Comparison of ENCODE assay signal across 8 cellular contexts in genomic region chr2:21256006-21256405, GRCh38.
A peak's percentile ranks its signal among the peaks of the same experiment; 100 is the strongest.
DNase-seq lines count a peak whose midpoint lies in the region; ATAC-seq and TF ChIP-seq lines count a peak whose summit lies in the region.

No MANE protein-coding gene starts in this region.

- no peaks in the 10 kb centered on the region for H3K4me1 ChIP-seq in body of pancreas
- no peaks in the 10 kb centered on the region for H3K4me1 ChIP-seq in CD4-positive, alpha-beta memory T cell (ENCODE audit: insufficient read depth, low read length)

- H3K27ac ChIP-seq in body of pancreas, result no peak overlapping the region
- H3K27ac ChIP-seq in CD4-positive, alpha-beta memory T cell (ENCODE audit: low read depth, low read length), result no peak overlapping the region

- no peaks in the 10 kb centered on the region for H3K27me3 Mint-ChIP-seq in CD4-positive, alpha-beta memory T cell

- no peaks in the 10 kb centered on the region for H3K4me1 Mint-ChIP-seq in CD4-positive, alpha-beta memory T cell

- no peak for TF ChIP-seq POLR2A in body of pancreas (IDR thresholded peaks at IDR 0.05)

- POLR2A ChIA-PET in CD4-positive, alpha-beta memory T cell (lab: Charles Lee; ENCODE audit: partially characterized antibody), result no interaction called here

- intact Hi-C loops in body of pancreas (cut with DNase I), result no loop called here
- intact Hi-C loops in CD4-positive, alpha-beta memory T cell (cut with micrococcal nuclease), result no loop called here

- in situ Hi-C loops in ACHN (cut with HindIII; ENCODE audit: low pct_ligation_motif_present, low pct_unique_long_range_greater_than_20kb, low sequenced_read_pairs), result no loop called here

- no peaks in the 10 kb centered on the region for H3K36me3 Mint-ChIP-seq in CD4-positive, alpha-beta memory T cell

- no peak overlapping the region for H3K4me3 Mint-ChIP-seq in CD4-positive, alpha-beta memory T cell

- no peak overlapping the region for H3K4me3 ChIP-seq in body of pancreas
- no peak overlapping the region for H3K4me3 ChIP-seq in CD4-positive, alpha-beta memory T cell (ENCODE audit: low read length in 2 of 2)

- ATAC-seq in body of pancreas, result peak; percentile 24

- H3K27ac Mint-ChIP-seq in CD4-positive, alpha-beta memory T cell, result no peak overlapping the region

- peaks cover 0 to 1% (median 0%) of the 10 kb centered on the region in 8 donors for H3K9me3 Mint-ChIP-seq in CD4-positive, alpha-beta memory T cell

- H3K9me3 ChIP-seq in body of pancreas, result no peaks in the 10 kb centered on the region
- H3K9me3 ChIP-seq in CD4-positive, alpha-beta memory T cell (ENCODE audit: control insufficient read depth in 1 of 2, low read length in 2 of 2), result no peaks in the 10 kb centered on the region

- no peaks in the 10 kb centered on the region for H3K36me3 ChIP-seq in body of pancreas (replicated peaks in 1 of 2; ENCODE audit: insufficient read depth in 1 of 2, low read depth in 2 of 2)
- H3K36me3 ChIP-seq in CD4-positive, alpha-beta memory T cell (ENCODE audit: insufficient read depth, low read length), result no peaks in the 10 kb centered on the region

- H3K27me3 ChIP-seq in body of pancreas, result no peaks in the 10 kb centered on the region
- no peaks in the 10 kb centered on the region for H3K27me3 ChIP-seq in CD4-positive, alpha-beta memory T cell (ENCODE audit: insufficient read depth, low read length)

- 44 to 60% methylated on average over 5 of the region's 5 CpGs for whole genome bisulfite sequencing in body of pancreas, 2 donors

- peak; percentile 5 to 43 for DNase-seq in NCI-H526 (lab: John Stamatoyannopoulos, UW)
- no peak for DNase-seq in NCI-H526 treated with DMSO at 0.1 percent for 48 hours (lab: John Stamatoyannopoulos, UW)
- peak; percentile 28 to 49 for DNase-seq in Kasumi-1 (lab: John Stamatoyannopoulos, UW)
- peak in 2 of 4 donors; percentile 13 to 73 for DNase-seq in body of pancreas
- DNase-seq in medulla oblongata (ENCODE audit: extremely low spot score), result peak; percentile 99
- DNase-seq in ACHN, result no peak
- DNase-seq in activated CD4-positive, alpha-beta T cell treated with anti-CD3 and anti-CD28 coated beads, Interleukin-2, amount 50 U/mL, for 48 hours, result no peak
- DNase-seq in CD4-positive, alpha-beta memory T cell, result no peak

- CTCF ChIA-PET in CD4-positive, alpha-beta memory T cell (lab: Charles Lee; ENCODE audit: partially characterized antibody), result no interaction called here

- no peak for TF ChIP-seq CTCF in body of pancreas (IDR thresholded peaks at IDR 0.05)

Comparison
In these comparisons a context has a peak if more than half of its experiments do, and no peak if none do; other contexts are left out.
1. DNase-seq: peak in NCI-H526 (2 of 2), Kasumi-1 (2 of 2) and medulla oblongata (single experiment); none in NCI-H526 treated with DMSO at 0.1 percent for 48 hours (single experiment), ACHN (single experiment), activated CD4-positive, alpha-beta T cell treated with anti-CD3 and anti-CD28 coated beads, Interleukin-2, amount 50 U/mL, for 48 hours (0 of 2) and CD4-positive, alpha-beta memory T cell (0 of 5).